Comparison of ENCODE assay signal across 8 cellular contexts in genomic region chr7:151341357-151342101, GRCh38.
DNase-seq lines count a peak whose midpoint lies in the region; ATAC-seq and TF ChIP-seq lines count a peak whose summit lies in the region.

TSS of gene NUB1 (plus strand) at chr7:151341812. CDS start at chr7:151345350, 3,538 bp downstream.

- peak; percentile 50 for TF ChIP-seq POLR2A in GM18951 (IDR thresholded peaks at IDR 0.05; ENCODE audit: extremely low read depth, insufficient read depth, insufficient read length)

- DNase-seq in AG08396 (ENCODE audit: low spot score) (peak; percentile 98), NCI-H526 treated with DMSO at 0.1 percent for 48 hours (lab: John Stamatoyannopoulos, UW) (peak; percentile 72), cortex of kidney (lab: John Stamatoyannopoulos, UW) (peak; percentile 30), left kidney (ENCODE audit: low read depth, low spot score) (peak; percentile 95)
- DNase-seq in activated CD4-positive, alpha-beta T cell treated with anti-CD3 and anti-CD28 coated beads, Interleukin-2, amount 50 U/mL, for 24 hours (ENCODE audit: low read depth in 1 of 2, low spot score in 1 of 2): peak; percentile 89 to 91
- peak; percentile 91 for DNase-seq in stimulated activated CD4-positive, alpha-beta T cell treated with anti-CD3 and anti-CD28 coated beads, Interleukin-1b, Interleukin-23, amount 100 ng/mL, for 48 hours

- in situ Hi-C loops in GM18951 (cut with MboI; ENCODE audit: low sequenced_read_pairs, unreplicated experiment): no loop called here

- ATAC-seq in HG03354 (IDR thresholded peaks at IDR 0.05; ENCODE audit: poor library complexity, severe bottlenecking, unreplicated experiment): peak; percentile 68

Comparison
In these comparisons a context has a peak if more than half of its experiments do, and no peak if none do; other contexts are left out.
1. Peak in every context shown above with its lines: DNase-seq and ATAC-seq.
2. DNase-seq: peak in every context shown above with its lines; median percentile 98 in AG08396; 95 in left kidney; 91 in stimulated activated CD4-positive, alpha-beta T cell treated with anti-CD3 and anti-CD28 coated beads, Interleukin-1b, Interleukin-23, amount 100 ng/mL, for 48 hours; 90 in activated CD4-positive, alpha-beta T cell treated with anti-CD3 and anti-CD28 coated beads, Interleukin-2, amount 50 U/mL, for 24 hours; 72 in NCI-H526 treated with DMSO at 0.1 percent for 48 hours; 30 in cortex of kidney.